9 cellular contexts compared by ENCODE assay signal in the genomic region with DNA sequence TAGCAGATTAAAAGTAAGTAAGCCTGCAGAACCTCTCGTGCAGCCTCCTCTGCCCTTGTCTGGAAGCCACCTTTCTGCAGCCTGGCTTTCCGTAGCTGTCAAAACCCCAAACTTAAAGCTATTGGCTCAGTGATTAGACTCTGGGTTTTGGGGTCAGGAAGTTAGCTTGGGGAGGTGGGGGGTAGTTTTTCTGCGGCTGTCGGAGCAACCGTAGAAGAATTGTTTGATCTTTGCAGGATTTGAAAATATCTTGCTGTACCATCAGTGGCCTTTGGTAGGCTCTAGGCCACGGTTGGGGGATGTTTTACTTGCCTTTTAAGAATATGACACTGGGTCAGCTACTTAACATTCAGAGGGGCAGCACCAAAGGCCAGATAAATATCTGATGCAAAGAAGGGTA.
A peak's percentile ranks its signal among the peaks of the same experiment; 100 is the strongest.
DNase-seq lines count a peak whose midpoint lies in the region; ATAC-seq and TF ChIP-seq lines count a peak whose summit lies in the region.
"Had no signal": no experiment of that assay in that cellular context is flagged by ENCODE, and none has a peak within 500 bp of the region (broad histone marks: within the 10 kb centered on the region; RNA-seq: fewer than 3 reads in every experiment).

No MANE protein-coding gene starts in this region.

- H3K36me3 Mint-ChIP-seq in activated naive CD4-positive, alpha-beta T cell treated with anti-CD3 and anti-CD28 coated beads for 36 hours (ENCODE audit: low read depth), result no peaks in the 10 kb centered on the region

- ATAC-seq in GM19372 (IDR thresholded peaks at IDR 0.05; ENCODE audit: low read depth, unreplicated experiment) (peak; percentile 51), GM19455 (IDR thresholded peaks at IDR 0.05; ENCODE audit: unreplicated experiment) (no peak), Right ventricle myocardium inferior (no peak)

- intact Hi-C loops in activated naive CD4-positive, alpha-beta T cell treated with anti-CD3 and anti-CD28 coated beads for 36 hours (cut with micrococcal nuclease), result loop anchor here (1.0 kb wide), 3 partner anchors 17 to 93 kb away; no protein-coding TSS in a partner anchor
- intact Hi-C loops in lower leg skin (cut with DNase I; ENCODE audit: low total_unique reads) (no loop called here), Right ventricle myocardium inferior (cut with DNase I) (no loop called here)

- no peak for TF ChIP-seq CTCF in lower leg skin (IDR thresholded peaks at IDR 0.05)

- H3K4me3 Mint-ChIP-seq in activated naive CD4-positive, alpha-beta T cell treated with anti-CD3 and anti-CD28 coated beads for 36 hours, result peak overlapping the region; percentile 66

- CTCF ChIA-PET in activated naive CD4-positive, alpha-beta T cell treated with anti-CD3 and anti-CD28 coated beads for 36 hours (lab: Charles Lee), result interaction anchor here (0.8 to 6.4 kb wide), 16 partner anchors 9 to 213 kb away, joined by 3 to 44 read pairs (median 8); a partner anchor contains a TSS

- H3K27me3 Mint-ChIP-seq in activated naive CD4-positive, alpha-beta T cell treated with anti-CD3 and anti-CD28 coated beads for 36 hours (ENCODE audit: low read depth), result no peaks in the 10 kb centered on the region

- peaks cover 7% of the 10 kb centered on the region for H3K9me3 Mint-ChIP-seq in activated naive CD4-positive, alpha-beta T cell treated with anti-CD3 and anti-CD28 coated beads for 36 hours

- H3K4me1 Mint-ChIP-seq in activated naive CD4-positive, alpha-beta T cell treated with anti-CD3 and anti-CD28 coated beads for 36 hours (ENCODE audit: low read depth), result peaks cover 70% of the 10 kb centered on the region

- WGBS in lower leg skin, 2 donors, result 77% methylated on average over 6 of the region's 6 CpGs

- H3K4me3 ChIP-seq in lower leg skin (ENCODE audit: low read depth, poor library complexity, severe bottlenecking), result no peak overlapping the region

- TF ChIP-seq POLR2A in lower leg skin (IDR thresholded peaks at IDR 0.05), result no peak

- peak; percentile 50 for DNase-seq in activated CD4-positive, alpha-beta T cell treated with anti-CD3 and anti-CD28 coated beads for 1 hour
- DNase-seq in activated naive CD4-positive, alpha-beta T cell treated with anti-CD3 and anti-CD28 coated beads for 36 hours, result peak; percentile 74
- peak; percentile 52 for DNase-seq in stimulated activated CD8-positive, alpha-beta memory T cell treated with anti-CD3 and anti-CD28 coated beads, Interleukin-15, amount 100 ng/mL, for 1 hour (ENCODE audit: low read depth)
- DNase-seq in cortex of kidney (lab: John Stamatoyannopoulos, UW), result no peak
- DNase-seq in lower leg skin (ENCODE audit: low spot score in 2 of 2), result no peak
- DNase-seq in Right ventricle myocardium inferior (ENCODE audit: missing footprints), result no peak
- DNase-seq: NCI-H510A treated with DMSO at 0.1 percent for 48 hours had no signal

- H3K27ac Mint-ChIP-seq in activated naive CD4-positive, alpha-beta T cell treated with anti-CD3 and anti-CD28 coated beads for 36 hours, result peak overlapping the region; percentile 81

Comparison
In these comparisons a context has a peak if more than half of its experiments do, and no peak if none do; other contexts are left out.
1. DNase-seq: peak in activated CD4-positive, alpha-beta T cell treated with anti-CD3 and anti-CD28 coated beads for 1 hour (single experiment), activated naive CD4-positive, alpha-beta T cell treated with anti-CD3 and anti-CD28 coated beads for 36 hours (single experiment) and stimulated activated CD8-positive, alpha-beta memory T cell treated with anti-CD3 and anti-CD28 coated beads, Interleukin-15, amount 100 ng/mL, for 1 hour (single experiment); none in cortex of kidney (single experiment), lower leg skin (0 of 2) and Right ventricle myocardium inferior (single experiment).